ENCODE assay signal across 12 cellular contexts in genomic region chr14:68510951-68511726, GRCh38.
DNase-seq lines count a peak whose midpoint lies in the region; ATAC-seq, FAIRE-seq and TF ChIP-seq lines count a peak whose summit lies in the region.
"Had no signal": no experiment of that assay in that cellular context is flagged by ENCODE, and none has a peak within 500 bp of the region (broad histone marks: within the 10 kb centered on the region; RNA-seq: fewer than 3 reads in every experiment).

No MANE protein-coding gene starts in this region.

- H3K4me1 ChIP-seq in GM23248 (ENCODE audit: insufficient read depth) (peaks cover 49% of the 10 kb centered on the region), mammary epithelial cell (ENCODE audit: insufficient read depth, low read length) (peaks cover 51% of the 10 kb centered on the region), mesenchymal stem cell (ENCODE audit: control insufficient read depth, insufficient read depth, low read depth, low read length) (peaks cover 5% of the 10 kb centered on the region)

- H3K27me3 Mint-ChIP-seq in stimulated activated memory B cell treated with anti-CD40 and anti-IgM and Interleukin-4, amounts not matched to agents 10 μg/mL and 1 μg/mL and 100 μg/mL, for 72 hours, result no peaks in the 10 kb centered on the region
- no peaks in the 10 kb centered on the region for H3K27me3 Mint-ChIP-seq in T-helper 2 cell treated with Interferon-gamma antibody and Interleukin-4, amounts not matched to agents 5 μg/mL and 100 μg/mL, for 36 hours (ENCODE audit: low read depth)

- no peaks in the 10 kb centered on the region for H3K9me3 ChIP-seq in GM23248 (ENCODE audit: low read depth)
- H3K9me3 ChIP-seq in mammary epithelial cell (replicated peaks; ENCODE audit: insufficient read depth, low read length), result no peaks in the 10 kb centered on the region
- no peaks in the 10 kb centered on the region for H3K9me3 ChIP-seq in mesenchymal stem cell (ENCODE audit: control insufficient read depth, low read length)

- peak overlapping the region; percentile 79 for H3K27ac Mint-ChIP-seq in stimulated activated memory B cell treated with anti-CD40 and anti-IgM and Interleukin-4, amounts not matched to agents 10 μg/mL and 1 μg/mL and 100 μg/mL, for 72 hours
- no peak overlapping the region for H3K27ac Mint-ChIP-seq in T-helper 2 cell treated with Interferon-gamma antibody and Interleukin-4, amounts not matched to agents 5 μg/mL and 100 μg/mL, for 36 hours

- H3K4me3 ChIP-seq in GM23248, result no peak overlapping the region
- no peak overlapping the region for H3K4me3 ChIP-seq in mammary epithelial cell (replicated peaks in 1 of 3; ENCODE audit: insufficient read depth in 1 of 3, low read depth in 2 of 3, low read length in 3 of 3)
- H3K4me3 ChIP-seq in mesenchymal stem cell (ENCODE audit: insufficient read depth in 1 of 2, low read depth in 1 of 2, low read length in 2 of 2), result no peak overlapping the region

- H3K4me2 ChIP-seq in GM23248 (ENCODE audit: unreplicated experiment), result peak overlapping the region; percentile 33
- H3K4me2 ChIP-seq in mammary epithelial cell (ENCODE audit: insufficient read depth, low read depth, low read length), result no peak overlapping the region
- H3K4me2 ChIP-seq in mesenchymal stem cell (ENCODE audit: low read length, poor library complexity, severe bottlenecking), result no peak overlapping the region

- CTCF ChIA-PET in mammary epithelial cell (lab: Charles Lee; ENCODE audit: low non-redundant PET), result interaction anchor here (0.8 kb wide), 1 partner anchor 9 kb away, joined by 3 read pairs; no protein-coding TSS in a partner anchor

- peak overlapping the region; percentile 92 to 94 for H3K4ac ChIP-seq in mesenchymal stem cell (ENCODE audit: low read depth in 1 of 2, low read length in 2 of 2)

- peak overlapping the region; percentile 70; the same call in 1 of the 2 replicates for H2AFZ ChIP-seq in GM23248
- peak overlapping the region; percentile 11 for H2AFZ ChIP-seq in mammary epithelial cell (ENCODE audit: low read depth, low read length)
- no peak overlapping the region for H2AFZ ChIP-seq in mesenchymal stem cell (ENCODE audit: low read depth, low read length)

- dilution Hi-C loops in mammary epithelial cell (cut with HindIII; ENCODE audit: low sequenced_read_pairs), result no loop called here

- H2BK5ac ChIP-seq in mesenchymal stem cell (ENCODE audit: low read depth, low read length, poor library complexity, severe bottlenecking), result no peak overlapping the region

- in situ Hi-C loops in GM23248 (cut with MboI), result no loop called here
- in situ Hi-C loops in mammary epithelial cell (cut with MboI; ENCODE audit: low sequenced_read_pairs in 2 of 2), result no loop called here

- no peak overlapping the region for H3K23ac ChIP-seq in mesenchymal stem cell (ENCODE audit: low read length in 2 of 2)

- H3K36me3 ChIP-seq in GM23248 (ENCODE audit: low read depth) (no peaks in the 10 kb centered on the region), mammary epithelial cell (ENCODE audit: insufficient read depth, low read length) (no peaks in the 10 kb centered on the region), mesenchymal stem cell (ENCODE audit: control insufficient read depth in 1 of 2, insufficient read depth in 2 of 2, low read depth in 1 of 2, low read length in 2 of 2) (no peaks in the 10 kb centered on the region)

- H3K9me2 ChIP-seq in GM23248 (ENCODE audit: insufficient read depth), result no peaks in the 10 kb centered on the region

- no peak overlapping the region for H2AK5ac ChIP-seq in mesenchymal stem cell (ENCODE audit: low read length, severe bottlenecking)

- H3K9me3 Mint-ChIP-seq in stimulated activated memory B cell treated with anti-CD40 and anti-IgM and Interleukin-4, amounts not matched to agents 10 μg/mL and 1 μg/mL and 100 μg/mL, for 72 hours, result no peaks in the 10 kb centered on the region
- H3K9me3 Mint-ChIP-seq in T-helper 2 cell treated with Interferon-gamma antibody and Interleukin-4, amounts not matched to agents 5 μg/mL and 100 μg/mL, for 36 hours, result no peaks in the 10 kb centered on the region

- H3K4me1 Mint-ChIP-seq in stimulated activated memory B cell treated with anti-CD40 and anti-IgM and Interleukin-4, amounts not matched to agents 10 μg/mL and 1 μg/mL and 100 μg/mL, for 72 hours, result peaks cover 68% of the 10 kb centered on the region
- H3K4me1 Mint-ChIP-seq in T-helper 2 cell treated with Interferon-gamma antibody and Interleukin-4, amounts not matched to agents 5 μg/mL and 100 μg/mL, for 36 hours (ENCODE audit: low read depth), result peaks cover 30% of the 10 kb centered on the region

- H3K36me3 Mint-ChIP-seq in stimulated activated memory B cell treated with anti-CD40 and anti-IgM and Interleukin-4, amounts not matched to agents 10 μg/mL and 1 μg/mL and 100 μg/mL, for 72 hours, result no peaks in the 10 kb centered on the region
- H3K36me3 Mint-ChIP-seq in T-helper 2 cell treated with Interferon-gamma antibody and Interleukin-4, amounts not matched to agents 5 μg/mL and 100 μg/mL, for 36 hours (ENCODE audit: low read depth), result no peaks in the 10 kb centered on the region

- peak overlapping the region; percentile 58 to 81 for H3K18ac ChIP-seq in mesenchymal stem cell (ENCODE audit: low read depth in 1 of 2, low read length in 2 of 2)

- intact Hi-C loops in mammary epithelial cell (cut with micrococcal nuclease), result loop anchor here (5.0 kb wide), 1 partner anchor 34 kb away; no protein-coding TSS in a partner anchor

- TF ChIP-seq POLR2A in GM12892 (IDR thresholded peaks at IDR 0.05; ENCODE audit: low read depth, low read length), result no peak

- peak overlapping the region; percentile 86 for H4K8ac ChIP-seq in mesenchymal stem cell (ENCODE audit: low read length)

- H3K27me3 ChIP-seq in GM23248 (replicated peaks; ENCODE audit: insufficient read depth), result no peaks in the 10 kb centered on the region
- no peaks in the 10 kb centered on the region for H3K27me3 ChIP-seq in mammary epithelial cell (ENCODE audit: insufficient read depth, low read length)
- H3K27me3 ChIP-seq in mesenchymal stem cell (ENCODE audit: control insufficient read depth in 1 of 2, insufficient read depth in 1 of 2, low read length in 2 of 2), result no peaks in the 10 kb centered on the region

- H3K4me3 Mint-ChIP-seq in stimulated activated memory B cell treated with anti-CD40 and anti-IgM and Interleukin-4, amounts not matched to agents 10 μg/mL and 1 μg/mL and 100 μg/mL, for 72 hours, result no peak overlapping the region
- H3K4me3 Mint-ChIP-seq in T-helper 2 cell treated with Interferon-gamma antibody and Interleukin-4, amounts not matched to agents 5 μg/mL and 100 μg/mL, for 36 hours, result no peak overlapping the region

- peak overlapping the region; percentile 95 for H4K91ac ChIP-seq in mesenchymal stem cell (ENCODE audit: low read length)

- no TSS peak for BruUV-seq in mammary epithelial cell (replicated peaks; lab: Mats Ljungman, UMichigan)

- H4K20me1 ChIP-seq in GM23248 (ENCODE audit: insufficient read depth), result no peaks in the 10 kb centered on the region
- H4K20me1 ChIP-seq in mammary epithelial cell (ENCODE audit: insufficient read depth, low read length), result no peaks in the 10 kb centered on the region

- FAIRE-seq in GM12892 (lab: Jason Lieb, UNC), result no peak

- no peak overlapping the region for H3K14ac ChIP-seq in mesenchymal stem cell (ENCODE audit: low read length in 2 of 2)

- peak in 1 of 2 donors; percentile 7 for TF ChIP-seq CTCF in mammary epithelial cell (conservative IDR thresholded peaks at IDR 0.05 in 1 of 2, IDR thresholded peaks at IDR 0.05 in 1 of 2; ENCODE audit: extremely low read depth in 1 of 2, insufficient read depth in 1 of 2, low read depth in 1 of 2, low read length in 2 of 2)

- no peaks in the 10 kb centered on the region for H3K79me2 ChIP-seq in GM23248 (ENCODE audit: insufficient read depth)
- H3K79me2 ChIP-seq in mammary epithelial cell (ENCODE audit: insufficient read depth, low read length), result no peaks in the 10 kb centered on the region

- 84 to 89% methylated on average over 5 of the region's 5 CpGs for WGBS in GM23248 (ENCODE audit: low coverage in 1 of 2, low lambda C conversion rate in 2 of 2, missing lambda C conversion rate in 2 of 2), 2 experiments
- 56% methylated on average over 5 of the region's 5 CpGs for WGBS in mammary epithelial cell (ENCODE audit: low coverage, missing lambda C conversion rate)
- 96% methylated on average over 5 of the region's 5 CpGs for WGBS in mesenchymal stem cell

- H3K27ac ChIP-seq in GM23248, result peak overlapping the region; percentile 55; the same call in 1 of the 2 replicates
- H3K27ac ChIP-seq in mammary epithelial cell (ENCODE audit: insufficient read depth, low read depth, low read length), result no peak overlapping the region
- no peak overlapping the region for H3K27ac ChIP-seq in mesenchymal stem cell (ENCODE audit: low read length, poor library complexity, severe bottlenecking)

- H3K79me1 ChIP-seq in mesenchymal stem cell (replicated peaks; ENCODE audit: low read length, poor library complexity, severe bottlenecking), result no peaks in the 10 kb centered on the region

- ATAC-seq in stimulated activated memory B cell treated with anti-CD40 and anti-IgM and Interleukin-4, amounts not matched to agents 10 μg/mL and 1 μg/mL and 100 μg/mL, for 72 hours, result no peak
- ATAC-seq in left lobe of liver, result no peak

- peak overlapping the region; percentile 73 for H2BK15ac ChIP-seq in mesenchymal stem cell (ENCODE audit: low read depth, poor library complexity, severe bottlenecking)

- H3K9ac ChIP-seq in GM23248 (no peak overlapping the region), mammary epithelial cell (ENCODE audit: insufficient read depth, low read length) (no peak overlapping the region), mesenchymal stem cell (ENCODE audit: low read length) (peak overlapping the region; percentile 74)

- peak; percentile 35 for DNase-seq in GM23248
- no peak for DNase-seq in mammary epithelial cell
- DNase-seq in mesenchymal stem cell, result no peak
- DNase-seq in UCSD-AML1 (lab: John Stamatoyannopoulos, UW; ENCODE audit: unreplicated experiment), result no peak
- no peak for DNase-seq in GM12892 (ENCODE audit: insufficient read length)
- DNase-seq in T-helper 2 cell treated with Interferon-gamma antibody and Interleukin-4, amounts not matched to agents 5 μg/mL and 100 μg/mL, for 36 hours (ENCODE audit: low spot score), result no peak
- DNase-seq in left lobe of liver (ENCODE audit: low spot score), result no peak
- DNase-seq: activated CD4-positive, alpha-beta T cell treated with anti-CD3 and anti-CD28 coated beads, Interleukin-2, amount 50 U/mL, for 48 hours; activated naive CD4-positive, alpha-beta T cell; NCI-H82; retina had no signal

- H2BK120ac ChIP-seq in mesenchymal stem cell (ENCODE audit: low read depth, low read length), result peak overlapping the region; percentile 98

- H2BK12ac ChIP-seq in mesenchymal stem cell (ENCODE audit: low read length in 2 of 2), result peak overlapping the region; percentile 33 to 88

- peaks cover 33% of the 10 kb centered on the region for H3F3A ChIP-seq in GM23248 (ENCODE audit: insufficient read depth)
